Comparison of ENCODE assay signal across 8 cellular contexts in genomic region chr1:62688687-62689085, GRCh38. TPM values are rescaled to one million over a fixed set of nuclear protein-coding genes. Genes with fewer than 3 reads are reported as not detected.
DNase-seq lines count a peak whose midpoint lies in the region; ATAC-seq and TF ChIP-seq lines count a peak whose summit lies in the region.

No MANE protein-coding gene starts in this region.

- DNase-seq in CD14-positive monocyte (ENCODE audit: low spot score) (no peak), NT2/D1 (ENCODE audit: low read depth, low spot score) (no peak), nephron progenitor cell (no peak)

- H3K9me3 Mint-ChIP-seq in CD14-positive monocyte (no peaks in the 10 kb centered on the region), nephron progenitor cell (no peaks in the 10 kb centered on the region)

- intact Hi-C loops in CD14-positive monocyte (cut with micrococcal nuclease) = no loop called here

- peaks cover 4% of the 10 kb centered on the region for H3K4me1 ChIP-seq in NT2/D1 (ENCODE audit: insufficient read depth, insufficient read length)
- peaks cover 27 to 49% of the 10 kb centered on the region in 2 donors for H3K4me1 ChIP-seq in duodenal mucosa (ENCODE audit: control insufficient read depth in 1 of 2, insufficient read depth in 2 of 2, low read length in 2 of 2)

- peak overlapping the region; percentile 94 to 98 for H3K4me3 Mint-ChIP-seq in CD14-positive monocyte
- peak overlapping the region; percentile 99 for H3K4me3 Mint-ChIP-seq in nephron progenitor cell

- H3K4me1 Mint-ChIP-seq in CD14-positive monocyte (peaks cover 31% of the 10 kb centered on the region), nephron progenitor cell (peaks cover 55% of the 10 kb centered on the region)

- H3K27ac Mint-ChIP-seq in CD14-positive monocyte (peak overlapping the region in 2 of 7 donors; percentile 50 to 61), nephron progenitor cell (peak overlapping the region; percentile 92)

- no peaks in the 10 kb centered on the region for H3K27me3 ChIP-seq in NT2/D1 (ENCODE audit: insufficient read depth, insufficient read length)
- H3K27me3 ChIP-seq in duodenal mucosa (ENCODE audit: control insufficient read depth in 1 of 2, insufficient read depth in 2 of 2, low read length in 2 of 2) = no peaks in the 10 kb centered on the region

- ATAC-seq in GM21526 (IDR thresholded peaks at IDR 0.05; ENCODE audit: low FRiP score, unreplicated experiment) = peak; percentile 8
- no peak for ATAC-seq in esophagus mucosa
- ATAC-seq in GM18907 (IDR thresholded peaks at IDR 0.05; ENCODE audit: unreplicated experiment) = no peak
- ATAC-seq in HG02970 (IDR thresholded peaks at IDR 0.05; ENCODE audit: low FRiP score, unreplicated experiment) = no peak

- no peak overlapping the region for H3K27ac ChIP-seq in duodenal mucosa (ENCODE audit: low read depth, low read length)

- H3K4me3 ChIP-seq in NT2/D1 (ENCODE audit: insufficient read length, low read depth) = peak overlapping the region; percentile 73
- peak overlapping the region; percentile 87 to 96 for H3K4me3 ChIP-seq in duodenal mucosa (ENCODE audit: low read depth in 1 of 2, low read length in 2 of 2)

- peak overlapping the region; percentile 89 for H3K9ac ChIP-seq in NT2/D1 (ENCODE audit: insufficient read length, low read depth)
- peak overlapping the region; percentile 77 to 94 for H3K9ac ChIP-seq in duodenal mucosa (ENCODE audit: low read depth in 1 of 2, low read length in 2 of 2)

- H3K36me3 Mint-ChIP-seq in CD14-positive monocyte (no peaks in the 10 kb centered on the region), nephron progenitor cell (ENCODE audit: low read depth) (peaks cover 28% of the 10 kb centered on the region)

- no peaks in the 10 kb centered on the region for H3K9me3 ChIP-seq in NT2/D1 (ENCODE audit: insufficient read depth, low read length)
- H3K9me3 ChIP-seq in duodenal mucosa (ENCODE audit: control insufficient read depth in 1 of 2, low read length in 2 of 2) = no peaks in the 10 kb centered on the region

- TF ChIP-seq CTCF in CD14-positive monocyte (IDR thresholded peaks at IDR 0.05) = no peak
- no peak for TF ChIP-seq CTCF in nephron progenitor cell (IDR thresholded peaks at IDR 0.05)

- H3K36me3 ChIP-seq in NT2/D1 (ENCODE audit: insufficient read depth, insufficient read length, low read length) (peaks cover 11% of the 10 kb centered on the region), duodenal mucosa (ENCODE audit: control insufficient read depth in 1 of 2, insufficient read depth in 2 of 2, low read length in 2 of 2) (no peaks in the 10 kb centered on the region)

- H3K27me3 Mint-ChIP-seq in CD14-positive monocyte (ENCODE audit: low read depth in 3 of 3) (peaks cover 2 to 9% (median 8%) of the 10 kb centered on the region in 3 donors), nephron progenitor cell (ENCODE audit: low read depth, poor library complexity) (no peaks in the 10 kb centered on the region)

RNA-seq across cellular contexts. Expression of gene DOCK7, which starts 0.5 kb away (rescaled TPM):
- 1 to 10 TPM; 2.9 to 3.5 TPM for polyA plus RNA-seq in CD14-positive monocyte
- 15.6 TPM for total RNA-seq in esophagus mucosa
